ENCODE assay signal across 1 cellular context in genomic region chr10:15399060-15399661, GRCh38.
TF ChIP-seq lines count a peak whose summit lies in the region.

No MANE protein-coding gene starts in this region.

TF ChIP-seq in HepG2, 621 proteins besides CTCF, POLR2A, EP300 and RAD21 (continued from another document):
- no peak for TF ChIP-seq ELF3 (CRISPR knock-in tag; IDR thresholded peaks at IDR 0.05)
- TF ChIP-seq HNF4A (CRISPR knock-in tag; IDR thresholded peaks at IDR 0.05), result peak; percentile 66
- TF ChIP-seq ELK4 (CRISPR knock-in tag; IDR thresholded peaks at IDR 0.05; ENCODE audit: borderline replicate concordance), result no peak
- TF ChIP-seq ZBTB34 (CRISPR knock-in tag; IDR thresholded peaks at IDR 0.05), result no peak
- TF ChIP-seq ZNF431 (CRISPR knock-in tag; IDR thresholded peaks at IDR 0.05; ENCODE audit: borderline replicate concordance, low read depth), result no peak
- no peak for TF ChIP-seq TFE3 (CRISPR knock-in tag; IDR thresholded peaks at IDR 0.05)
- 0 out of 2 replicates have a peak, but pooled peaks have one; percentile 24 for TF ChIP-seq ZFX (CRISPR knock-in tag; IDR thresholded peaks at IDR 0.05; ENCODE audit: low read depth)
